ENCODE assay signal across 15 cellular contexts in the genomic region with DNA sequence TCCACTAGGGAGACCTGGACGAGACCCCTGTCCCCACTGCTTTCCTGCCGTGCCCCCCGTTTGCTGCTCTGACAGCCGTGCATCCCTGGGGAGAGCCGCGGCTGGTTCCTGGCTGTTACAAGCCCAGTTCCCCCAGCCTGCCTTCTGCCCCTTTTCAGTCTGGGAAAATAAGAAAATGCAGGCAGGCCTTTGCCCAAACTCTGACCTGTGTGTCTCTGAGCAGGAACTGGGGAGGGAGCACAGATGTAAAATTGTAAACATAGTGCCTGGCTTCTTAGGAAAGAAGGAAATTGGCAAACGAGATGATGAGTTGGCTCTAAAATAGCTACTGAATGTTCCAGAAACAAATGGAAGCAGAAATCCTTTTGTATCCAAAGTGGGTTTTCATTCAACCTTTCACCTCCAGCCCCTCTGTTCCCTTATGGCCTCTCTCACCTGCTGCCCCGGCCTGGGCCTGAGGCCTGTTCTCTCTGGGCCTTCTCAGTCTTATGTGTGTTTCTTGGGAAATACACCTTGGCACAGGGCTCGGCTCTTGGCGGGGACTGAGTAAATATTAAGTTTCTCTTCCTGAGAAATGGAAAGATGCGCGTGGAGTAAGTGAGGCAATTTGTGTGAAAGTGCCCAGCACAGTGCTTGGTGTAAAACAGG.
A peak's percentile ranks its signal among the peaks of the same experiment; 100 is the strongest.
DNase-seq lines count a peak whose midpoint lies in the region; ATAC-seq and TF ChIP-seq lines count a peak whose summit lies in the region.
"Had no signal": no experiment of that assay in that cellular context is flagged by ENCODE, and none has a peak within 500 bp of the region (broad histone marks: within the 10 kb centered on the region; RNA-seq: fewer than 3 reads in every experiment).

No MANE protein-coding gene starts in this region.

- H3K9me3 ChIP-seq in gastroesophageal sphincter (no peaks in the 10 kb centered on the region), sigmoid colon (no peaks in the 10 kb centered on the region)

- 53 to 70% methylated on average over 4 to 8 of the region's 12 CpGs for WGBS in gastroesophageal sphincter (ENCODE audit: low coverage in 1 of 2), 2 donors
- 77 to 82% methylated on average over 12 of the region's 12 CpGs for whole genome bisulfite sequencing in sigmoid colon, 2 donors

- H3K36me3 ChIP-seq in ACC112 (ENCODE audit: insufficient read depth, low read length) (peaks cover 9% of the 10 kb centered on the region; the same call in 1 of the 2 replicates), gastroesophageal sphincter (peaks cover 0 to 27% of the 10 kb centered on the region in 2 donors), sigmoid colon (peaks cover 0 to 26% (median 9%) of the 10 kb centered on the region in 4 donors)

- peak overlapping the region; percentile 9; the same call in 1 of the 2 replicates for H3K27ac Mint-ChIP-seq in WTC11

- H3K27me3 ChIP-seq in ACC112 (ENCODE audit: insufficient read depth, low read length) = no peaks in the 10 kb centered on the region
- H3K27me3 ChIP-seq in gastroesophageal sphincter = no peaks in the 10 kb centered on the region
- H3K27me3 ChIP-seq in sigmoid colon = no peaks in the 10 kb centered on the region

- TF ChIP-seq CTCF in WTC11 (IDR thresholded peaks at IDR 0.05) = no peak
- TF ChIP-seq CTCF in gastroesophageal sphincter (IDR thresholded peaks at IDR 0.05) = no peak
- no peak for TF ChIP-seq CTCF in sigmoid colon (IDR thresholded peaks at IDR 0.05)

- H3K4me3 Mint-ChIP-seq in WTC11 = no peak overlapping the region

- H3K4me3 ChIP-seq in ACC112 (ENCODE audit: low read depth, low read length) (no peak overlapping the region), gastroesophageal sphincter (no peak overlapping the region), sigmoid colon (no peak overlapping the region)

- H3K36me3 Mint-ChIP-seq in WTC11 = peaks cover 41% of the 10 kb centered on the region

- peak overlapping the region; percentile 34 for H3K27ac ChIP-seq in ACC112 (ENCODE audit: low read depth, low read length)
- H3K27ac ChIP-seq in gastroesophageal sphincter = peak overlapping the region in 3 of 4 donors; percentile 25 to 75 (median 63)
- H3K27ac ChIP-seq in sigmoid colon = peak overlapping the region; percentile 44 to 67 (median 54)
- H3K27ac ChIP-seq: KMS-11 had no signal

- peaks cover 4% of the 10 kb centered on the region for H3K4me1 ChIP-seq in ACC112 (ENCODE audit: control insufficient read depth, insufficient read depth, low read length, unreplicated experiment)
- peaks cover 0 to 22% (median 0%) of the 10 kb centered on the region in 3 donors for H3K4me1 ChIP-seq in gastroesophageal sphincter
- H3K4me1 ChIP-seq in sigmoid colon = peaks cover 0 to 16% (median 9%) of the 10 kb centered on the region in 4 donors

- no peaks in the 10 kb centered on the region for H3K79me2 ChIP-seq in ACC112 (ENCODE audit: control insufficient read depth, insufficient read depth, low read length, unreplicated experiment)

- no peaks in the 10 kb centered on the region for H3K9me3 Mint-ChIP-seq in WTC11

- H3K4me1 Mint-ChIP-seq in WTC11 = no peaks in the 10 kb centered on the region

- H2AFZ ChIP-seq in ACC112 (ENCODE audit: low read length, unreplicated experiment) = no peak overlapping the region

- POLR2A ChIA-PET in WTC11 (lab: Charles Lee) = no interaction called here

- DNase-seq in WTC11 (ENCODE audit: low spot score) (no peak), sigmoid colon (peak; percentile 64), RPMI8226 (no peak)
- DNase-seq: activated gamma-delta T cell treated with Interleukin-2 at 50 U/mL for 16 hours; NCI-H1436; NCI-H510A; OCI-M1; stimulated activated CD4-positive, alpha-beta T cell treated with anti-CD3 and anti-CD28 coated beads, Interleukin-1b, Interleukin-23, amount 100 ng/mL, for 48 hours; stimulated activated CD8-positive, alpha-beta memory T cell treated with anti-CD3 and anti-CD28 coated beads, Interleukin-4, amount 100 ng/mL, for 48 hours had no signal

- intact Hi-C loops in sigmoid colon (cut with DNase I) = no loop called here

- TF ChIP-seq EP300 in gastroesophageal sphincter (IDR thresholded peaks at IDR 0.05) (no peak), sigmoid colon (IDR thresholded peaks at IDR 0.05) (no peak)

- CTCF ChIA-PET in WTC11 (lab: Charles Lee) = interaction anchor here (1.7 kb wide), 1 partner anchor 17 kb away, joined by 7 read pairs; no protein-coding TSS in a partner anchor

- no peaks in the 10 kb centered on the region for H3K27me3 Mint-ChIP-seq in WTC11 (ENCODE audit: low read depth)

- TF ChIP-seq POLR2A in gastroesophageal sphincter (IDR thresholded peaks at IDR 0.05) = no peak
- TF ChIP-seq POLR2A in sigmoid colon (IDR thresholded peaks at IDR 0.05) = no peak

- ATAC-seq in WTC11 = no peak
- no peak for ATAC-seq in gastroesophageal sphincter
- no peak for ATAC-seq in HG03135 (IDR thresholded peaks at IDR 0.05; ENCODE audit: unreplicated experiment)
- no peak for ATAC-seq in GM21576 (IDR thresholded peaks at IDR 0.05; ENCODE audit: unreplicated experiment)
- ATAC-seq in HG02678 (IDR thresholded peaks at IDR 0.05; ENCODE audit: unreplicated experiment) = no peak

TF ChIP-seq in WTC11, 78 proteins besides CTCF, POLR2A, EP300 and RAD21:
- TF ChIP-seq NR2C2 (CRISPR knock-in tag; IDR thresholded peaks at IDR 0.05) (no peak), CREB1 (CRISPR knock-in tag; IDR thresholded peaks at IDR 0.05) (no peak)
